In the genomic region with DNA sequence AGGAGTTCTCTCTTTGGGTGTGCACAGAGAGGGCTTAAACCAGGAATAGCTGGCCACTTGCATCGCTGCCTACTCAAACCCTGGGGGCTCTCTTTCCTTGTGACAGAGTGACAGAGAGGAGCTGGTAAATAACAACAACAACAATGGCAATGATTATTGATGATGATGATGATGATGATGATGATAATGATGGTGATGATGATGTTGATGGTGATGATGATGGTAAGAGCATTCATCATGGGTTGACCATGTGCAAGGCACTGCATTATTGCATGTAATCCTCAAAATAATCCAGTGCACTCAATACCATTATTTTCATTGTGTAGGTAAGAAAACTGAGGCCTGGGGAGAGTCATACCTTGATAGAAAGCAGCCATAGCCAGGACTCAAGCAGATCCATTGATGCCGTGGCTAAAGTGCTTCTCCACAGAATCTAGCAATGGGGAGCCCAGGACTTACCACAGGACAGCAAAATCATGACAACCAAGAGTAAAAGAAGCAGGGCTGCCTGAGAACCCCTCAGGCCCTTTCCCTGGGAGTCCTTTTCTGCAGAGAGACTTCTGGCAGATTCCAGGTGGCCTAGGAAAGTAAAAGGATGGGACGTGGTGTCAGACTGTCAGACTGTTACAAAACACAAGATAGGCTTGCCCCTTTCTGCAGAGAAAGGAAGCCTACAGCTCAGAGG, we compare ENCODE assay signal across 28 cellular contexts. TPM values are rescaled to one million over a fixed set of nuclear protein-coding genes. Genes with fewer than 3 reads are reported as not detected.
"Had no signal": no experiment of that assay in that cellular context is flagged by ENCODE, and none has a peak within 500 bp of the region (broad histone marks: within the 10 kb centered on the region; RNA-seq: fewer than 3 reads in every experiment).

No MANE protein-coding gene starts in this region.

- H3K4me3 ChIP-seq: Peyer's patch, SJSA1 had no signal

- H3K9me3 ChIP-seq: Peyer's patch had no signal

- H3K9ac ChIP-seq: KMS-11 had no signal

- H3K36me3 Mint-ChIP-seq: activated naive CD8-positive, alpha-beta T cell; brain had no signal

- H3K9me3 Mint-ChIP-seq: T-helper 2 cell treated with Interferon-gamma antibody and Interleukin-4, amounts not matched to agents 5 μg/mL and 100 μg/mL, for 36 hours had no signal

- H3K27ac Mint-ChIP-seq: activated naive CD8-positive, alpha-beta T cell; brain; T-helper 2 cell treated with Interferon-gamma antibody and Interleukin-4, amounts not matched to agents 5 μg/mL and 100 μg/mL, for 36 hours had no signal

- ATAC-seq: SK-N-SH treated with all-trans-retinoic acid at 6 μM for 48 hours had no signal

- H3K4me1 ChIP-seq: Peyer's patch, SJSA1 had no signal

- H3K4me2 ChIP-seq: KMS-11 had no signal

- H3K27ac ChIP-seq: KMS-11, Peyer's patch, RWPE1, SJSA1 had no signal

- DNase-seq: activated CD4-positive, alpha-beta T cell treated with anti-CD3 and anti-CD28 coated beads for 48 hours; activated CD4-positive, alpha-beta T cell treated with anti-CD3 and anti-CD28 coated beads, Interleukin-2, amount 50 U/mL, for 4 hours; activated CD4-positive, CD25-positive, alpha-beta regulatory T cell treated with anti-CD3 and anti-CD28 coated beads, Interleukin-2, amount 50 U/mL, for 72 hours; activated naive CD4-positive, alpha-beta T cell; activated T-cell treated with anti-CD3 and anti-CD28 coated beads, Interleukin-2, amount 50 U/mL, for 1 hour; amygdala; NCI-H1092; NCI-H1417; NCI-H1930; NCI-H2171 treated with DMSO at 0.1 percent for 48 hours; NCI-H226; NCI-H526 treated with DMSO at 0.1 percent for 48 hours; NCI-H82; OCI-M1; Peyer's patch; Right ventricle myocardium superior; SW 1271 had no signal

- H3K36me3 ChIP-seq: Peyer's patch, SJSA1 had no signal

- H3K4me3 Mint-ChIP-seq: activated naive CD8-positive, alpha-beta T cell; brain; T-helper 2 cell treated with Interferon-gamma antibody and Interleukin-4, amounts not matched to agents 5 μg/mL and 100 μg/mL, for 36 hours had no signal

- H3K27me3 ChIP-seq: Peyer's patch had no signal

- H3K27me3 Mint-ChIP-seq: activated naive CD8-positive, alpha-beta T cell had no signal

RNA-seq across cellular contexts. Expression of a gene that starts 4.8 kb away (rescaled TPM):
- total RNA-seq: astrocyte; MCF 10A; NCI-H460; Peyer's patch; Right ventricle myocardium superior; SJSA1; T-helper 1 cell treated with Interleukin-12 subunit alpha and Interleukin-12 subunit beta and Interleukin-4 antibody, amounts not matched to agents 30 ng/mL and 1 ng/mL, for 36 hours had no signal
